Comparison of ENCODE assay signal across 1 cellular context in the genomic region with DNA sequence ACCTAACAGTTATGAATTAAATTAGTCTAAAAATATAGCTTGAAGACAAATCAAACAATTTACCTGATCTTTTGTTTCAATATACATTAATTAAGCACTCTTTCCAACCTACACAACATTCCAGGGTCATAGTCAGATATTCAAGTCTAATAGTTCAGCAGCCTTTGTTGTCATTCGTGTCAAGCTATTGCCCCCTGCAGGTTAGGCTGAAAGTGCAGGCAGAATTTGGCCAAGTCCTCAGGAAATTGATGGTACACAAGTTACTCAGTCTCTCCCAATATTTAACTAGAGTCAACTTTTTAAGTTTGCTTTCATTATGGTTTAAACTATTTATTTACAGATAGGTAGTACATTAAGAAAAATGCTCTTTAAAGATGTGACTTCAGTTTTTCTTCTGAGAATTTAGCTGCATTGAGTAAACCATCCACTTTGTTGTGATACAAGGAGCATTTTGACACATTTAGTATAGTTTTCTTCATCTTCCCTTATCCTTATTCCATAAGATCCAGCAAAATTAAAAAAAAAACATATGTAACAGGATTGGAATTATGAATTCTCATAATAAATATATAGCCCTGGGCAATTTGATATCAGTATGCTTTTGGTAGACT.
TF ChIP-seq lines count a peak whose summit lies in the region.

No MANE protein-coding gene starts in this region.

TF ChIP-seq in GM23338, 12 proteins besides CTCF, POLR2A, EP300 and RAD21 (continued from another document):
- TF ChIP-seq, protein P1, sequence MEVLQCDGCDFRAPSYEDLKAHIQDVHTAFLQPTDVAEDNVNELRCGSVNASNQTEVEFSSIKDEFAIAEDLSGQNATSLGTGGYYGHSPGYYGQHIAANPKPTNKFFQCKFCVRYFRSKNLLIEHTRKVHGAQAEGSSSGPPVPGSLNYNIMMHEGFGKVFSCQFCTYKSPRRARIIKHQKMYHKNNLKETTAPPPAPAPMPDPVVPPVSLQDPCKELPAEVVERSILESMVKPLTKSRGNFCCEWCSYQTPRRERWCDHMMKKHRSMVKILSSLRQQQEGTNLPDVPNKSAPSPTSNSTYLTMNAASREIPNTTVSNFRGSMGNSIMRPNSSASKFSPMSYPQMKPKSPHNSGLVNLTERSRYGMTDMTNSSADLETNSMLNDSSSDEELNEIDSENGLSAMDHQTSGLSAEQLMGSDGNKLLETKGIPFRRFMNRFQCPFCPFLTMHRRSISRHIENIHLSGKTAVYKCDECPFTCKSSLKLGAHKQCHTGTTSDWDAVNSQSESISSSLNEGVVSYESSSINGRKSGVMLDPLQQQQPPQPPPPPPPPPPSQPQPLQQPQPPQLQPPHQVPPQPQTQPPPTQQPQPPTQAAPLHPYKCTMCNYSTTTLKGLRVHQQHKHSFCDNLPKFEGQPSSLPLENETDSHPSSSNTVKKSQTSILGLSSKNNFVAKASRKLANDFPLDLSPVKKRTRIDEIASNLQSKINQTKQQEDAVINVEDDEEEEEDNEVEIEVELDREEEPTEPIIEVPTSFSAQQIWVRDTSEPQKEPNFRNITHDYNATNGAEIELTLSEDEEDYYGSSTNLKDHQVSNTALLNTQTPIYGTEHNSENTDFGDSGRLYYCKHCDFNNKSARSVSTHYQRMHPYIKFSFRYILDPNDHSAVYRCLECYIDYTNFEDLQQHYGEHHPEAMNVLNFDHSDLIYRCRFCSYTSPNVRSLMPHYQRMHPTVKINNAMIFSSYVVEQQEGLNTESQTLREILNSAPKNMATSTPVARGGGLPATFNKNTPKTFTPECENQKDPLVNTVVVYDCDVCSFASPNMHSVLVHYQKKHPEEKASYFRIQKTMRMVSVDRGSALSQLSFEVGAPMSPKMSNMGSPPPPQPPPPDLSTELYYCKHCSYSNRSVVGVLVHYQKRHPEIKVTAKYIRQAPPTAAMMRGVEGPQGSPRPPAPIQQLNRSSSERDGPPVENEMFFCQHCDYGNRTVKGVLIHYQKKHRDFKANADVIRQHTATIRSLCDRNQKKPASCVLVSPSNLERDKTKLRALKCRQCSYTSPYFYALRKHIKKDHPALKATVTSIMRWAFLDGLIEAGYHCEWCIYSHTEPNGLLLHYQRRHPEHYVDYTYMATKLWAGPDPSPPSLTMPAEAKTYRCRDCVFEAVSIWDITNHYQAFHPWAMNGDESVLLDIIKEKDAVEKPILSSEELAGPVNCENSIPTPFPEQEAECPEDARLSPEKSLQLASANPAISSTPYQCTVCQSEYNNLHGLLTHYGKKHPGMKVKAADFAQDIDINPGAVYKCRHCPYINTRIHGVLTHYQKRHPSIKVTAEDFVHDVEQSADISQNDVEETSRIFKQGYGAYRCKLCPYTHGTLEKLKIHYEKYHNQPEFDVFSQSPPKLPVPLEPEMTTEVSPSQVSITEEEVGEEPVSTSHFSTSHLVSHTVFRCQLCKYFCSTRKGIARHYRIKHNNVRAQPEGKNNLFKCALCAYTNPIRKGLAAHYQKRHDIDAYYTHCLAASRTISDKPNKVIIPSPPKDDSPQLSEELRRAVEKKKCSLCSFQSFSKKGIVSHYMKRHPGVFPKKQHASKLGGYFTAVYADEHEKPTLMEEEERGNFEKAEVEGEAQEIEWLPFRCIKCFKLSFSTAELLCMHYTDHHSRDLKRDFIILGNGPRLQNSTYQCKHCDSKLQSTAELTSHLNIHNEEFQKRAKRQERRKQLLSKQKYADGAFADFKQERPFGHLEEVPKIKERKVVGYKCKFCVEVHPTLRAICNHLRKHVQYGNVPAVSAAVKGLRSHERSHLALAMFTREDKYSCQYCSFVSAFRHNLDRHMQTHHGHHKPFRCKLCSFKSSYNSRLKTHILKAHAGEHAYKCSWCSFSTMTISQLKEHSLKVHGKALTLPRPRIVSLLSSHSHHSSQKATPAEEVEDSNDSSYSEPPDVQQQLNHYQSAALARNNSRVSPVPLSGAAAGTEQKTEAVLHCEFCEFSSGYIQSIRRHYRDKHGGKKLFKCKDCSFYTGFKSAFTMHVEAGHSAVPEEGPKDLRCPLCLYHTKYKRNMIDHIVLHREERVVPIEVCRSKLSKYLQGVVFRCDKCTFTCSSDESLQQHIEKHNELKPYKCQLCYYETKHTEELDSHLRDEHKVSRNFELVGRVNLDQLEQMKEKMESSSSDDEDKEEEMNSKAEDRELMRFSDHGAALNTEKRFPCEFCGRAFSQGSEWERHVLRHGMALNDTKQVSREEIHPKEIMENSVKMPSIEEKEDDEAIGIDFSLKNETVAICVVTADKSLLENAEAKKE (CRISPR knock-in tag; IDR thresholded peaks at IDR 0.05), result no peak
- TF ChIP-seq EZH2 (IDR thresholded peaks at IDR 0.05; ENCODE audit: low read depth, unreplicated experiment), result no peak
- no peak for TF ChIP-seq NANOG (IDR thresholded peaks at IDR 0.05; ENCODE audit: borderline replicate concordance)
- no peak for TF ChIP-seq ZNF114 (CRISPR knock-in tag; IDR thresholded peaks at IDR 0.05)
TF ChIP-seq in GM23338: peak in this region for 0.
